ENCODE assay signal across 14 cellular contexts in genomic region chr13:58587183-58587582, GRCh38.
A peak's percentile ranks its signal among the peaks of the same experiment; 100 is the strongest.
DNase-seq lines count a peak whose midpoint lies in the region; ATAC-seq, FAIRE-seq and TF ChIP-seq lines count a peak whose summit lies in the region.
"Had no signal": no experiment of that assay in that cellular context is flagged by ENCODE, and none has a peak within 500 bp of the region (broad histone marks: within the 10 kb centered on the region; RNA-seq: fewer than 3 reads in every experiment).

No MANE protein-coding gene starts in this region.

- no peaks in the 10 kb centered on the region for H3F3A ChIP-seq in MM.1S (ENCODE audit: insufficient read depth, low read length)

- H3K9me3 ChIP-seq in MM.1S (replicated peaks; ENCODE audit: insufficient read depth, low read length), result no peaks in the 10 kb centered on the region
- H3K9me3 ChIP-seq: ascending aorta, esophagus squamous epithelium had no signal

- FAIRE-seq in RCC 7860 (lab: Jason Lieb, UNC), result no peak

- H3K9me2 ChIP-seq in MM.1S (replicated peaks; ENCODE audit: insufficient read depth, low read length), result no peaks in the 10 kb centered on the region

- H3K4me1 ChIP-seq in MM.1S (ENCODE audit: low read length), result no peaks in the 10 kb centered on the region
- H3K4me1 ChIP-seq: ascending aorta, esophagus squamous epithelium, parathyroid adenoma had no signal

- no peaks in the 10 kb centered on the region for H3K79me2 ChIP-seq in MM.1S (ENCODE audit: low read length)
- H3K79me2 ChIP-seq: parathyroid adenoma had no signal

- H2AFZ ChIP-seq in MM.1S (ENCODE audit: low read length), result no peak overlapping the region
- H2AFZ ChIP-seq: parathyroid adenoma had no signal

- no peaks in the 10 kb centered on the region for H3K36me3 ChIP-seq in MM.1S (replicated peaks; ENCODE audit: insufficient read depth, low read length)
- H3K36me3 ChIP-seq: ascending aorta, esophagus squamous epithelium had no signal

- H4K20me1 ChIP-seq in MM.1S (ENCODE audit: insufficient read depth, low read length), result no peaks in the 10 kb centered on the region

- H3K4me2 ChIP-seq in MM.1S (ENCODE audit: low read depth, low read length), result no peak overlapping the region

- no peak overlapping the region for H3K9ac ChIP-seq in MM.1S (ENCODE audit: low read length)
- H3K9ac ChIP-seq: parathyroid adenoma had no signal

- ATAC-seq in GM19438 (IDR thresholded peaks at IDR 0.05; ENCODE audit: low read depth, unreplicated experiment) (peak; percentile 94), HG02943 (IDR thresholded peaks at IDR 0.05; ENCODE audit: low read depth, unreplicated experiment) (peak; percentile 98)
- ATAC-seq: left colon, PC-3 had no signal

- no peaks in the 10 kb centered on the region for H3K27me3 ChIP-seq in MM.1S (replicated peaks; ENCODE audit: insufficient read depth, low read length)
- H3K27me3 ChIP-seq: ascending aorta, esophagus squamous epithelium had no signal

- DNase-seq in CMK (ENCODE audit: low read depth) (peak; percentile 25), MM.1S (peak; percentile 42), RCC 7860 (ENCODE audit: low spot score) (no peak), pons (ENCODE audit: low spot score) (no peak), COR-L47 (lab: John Stamatoyannopoulos, UW) (no peak), NCI-H1417 treated with DMSO at 0.1 percent for 48 hours (lab: John Stamatoyannopoulos, UW) (no peak)
- DNase-seq: activated CD4-positive, alpha-beta memory T cell treated with anti-CD3 and anti-CD28 coated beads for 36 hours; esophagus squamous epithelium; left colon; PC-3 had no signal

- TF ChIP-seq CTCF in MM.1S (IDR thresholded peaks at IDR 0.05; ENCODE audit: low read length), result no peak

- H3K27ac ChIP-seq in MM.1S (ENCODE audit: low read length), result no peak overlapping the region
- H3K27ac ChIP-seq: ascending aorta, esophagus squamous epithelium, parathyroid adenoma had no signal

- no peak overlapping the region for H3K4me3 ChIP-seq in MM.1S (ENCODE audit: low read length)
- H3K4me3 ChIP-seq: ascending aorta, esophagus squamous epithelium had no signal

Comparison
In these comparisons a context has a peak if more than half of its experiments do, and no peak if none do; other contexts are left out.
1. DNase-seq: peak in CMK (single experiment) and MM.1S (single experiment); none in RCC 7860 (single experiment), pons (single experiment), COR-L47 (single experiment) and NCI-H1417 treated with DMSO at 0.1 percent for 48 hours (single experiment).